ENCODE assay signal across 8 cellular contexts in the genomic region with DNA sequence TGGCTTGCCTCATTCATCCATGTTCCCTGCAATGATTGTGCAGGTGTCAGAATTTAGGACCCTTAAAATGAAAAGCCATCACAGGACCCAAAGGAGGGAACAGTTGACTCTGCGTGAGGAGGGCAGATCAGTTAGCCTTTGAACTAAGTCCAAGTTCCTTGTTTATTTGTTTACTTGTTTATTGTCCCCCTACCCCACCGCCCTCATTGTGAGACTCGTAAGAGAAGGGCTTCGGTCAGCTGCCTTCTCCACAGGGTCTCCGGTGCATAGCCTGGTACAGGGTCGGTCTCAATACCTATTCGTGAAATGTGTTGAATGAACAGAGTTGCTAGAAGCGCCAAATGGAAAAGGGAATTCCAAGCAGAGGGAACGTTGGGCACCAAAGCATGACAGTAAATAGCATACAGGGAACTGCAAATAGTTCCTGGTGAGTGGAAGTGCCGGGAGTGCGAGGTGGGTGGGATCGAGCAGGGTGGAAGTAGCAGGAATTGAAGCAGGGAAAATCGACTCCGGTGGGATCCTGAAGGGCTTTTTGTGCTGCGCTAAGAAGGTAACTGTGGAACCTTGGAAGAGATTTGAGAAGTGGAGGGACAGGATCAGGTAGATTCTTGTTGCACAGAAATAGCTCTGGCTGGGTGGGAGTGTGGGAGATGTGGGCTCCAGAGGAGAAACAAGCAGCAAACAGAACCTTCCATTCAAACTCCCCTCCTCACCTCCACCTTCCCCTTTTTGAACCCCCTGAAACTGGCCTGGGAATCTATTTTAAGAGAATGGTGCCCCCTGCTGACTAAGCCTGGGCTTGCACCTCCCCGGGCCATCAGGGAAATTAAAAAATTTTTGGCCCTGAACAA. TPM values are rescaled to one million over a fixed set of nuclear protein-coding genes. Genes with fewer than 3 reads are reported as not detected.
DNase-seq lines count a peak whose midpoint lies in the region; ATAC-seq and TF ChIP-seq lines count a peak whose summit lies in the region.

No MANE protein-coding gene starts in this region.

- no peaks in the 10 kb centered on the region for H3K9me3 Mint-ChIP-seq in HFFc6

- H3K4me1 Mint-ChIP-seq in HFFc6 (ENCODE audit: low read depth): peaks cover 35% of the 10 kb centered on the region

- H3K4me3 Mint-ChIP-seq in HFFc6: peak overlapping the region; percentile 23

- peak; percentile 96 for TF ChIP-seq CTCF in HFFc6 (IDR thresholded peaks at IDR 0.05)

- peaks cover 3% of the 10 kb centered on the region; the same call in 1 of the 2 replicates for H3K27me3 Mint-ChIP-seq in HFFc6 (ENCODE audit: insufficient read depth)

- peak; percentile 21 for ATAC-seq in Right ventricle myocardium superior (ENCODE audit: poor library complexity)
- ATAC-seq in HG03469 (IDR thresholded peaks at IDR 0.05; ENCODE audit: unreplicated experiment): no peak

- DNase-seq in C1 segment of cervical spinal cord (lab: John Stamatoyannopoulos, UW) (peak in 8 of 14 donors; percentile 7 to 76 (median 24)), HFFc6 (no peak), SIG-M5 (lab: John Stamatoyannopoulos, UW) (peak; percentile 40), Right ventricle myocardium superior (peak; percentile 74), putamen (ENCODE audit: low spot score) (peak; percentile 29), GM19240 (ENCODE audit: insufficient read length, low spot score) (no peak)
- peak; percentile 90 for DNase-seq in activated effector memory CD4-positive, alpha-beta T cell treated with anti-CD3 and anti-CD28 coated beads, Interleukin-2, amount 50 U/mL, for 16 hours

- H3K36me3 Mint-ChIP-seq in HFFc6 (ENCODE audit: low read depth): no peaks in the 10 kb centered on the region; the same call in 1 of the 2 replicates

- intact Hi-C loops in Right ventricle myocardium superior (cut with DNase I): loop anchor here (2.0 kb wide), 1 partner anchor 126 kb away; no protein-coding TSS in a partner anchor

- H3K27ac Mint-ChIP-seq in HFFc6: no peak overlapping the region

RNA-seq across cellular contexts. Expression of gene SLC35B1, which starts 12.7 kb away (rescaled TPM):
- total RNA-seq in HFFc6 (2021; fragmentation: NEBNext Ultra II Directional; extraction: Animal tissue kit (Norgen Biotek cat#: 25700)): 100 to 1,000 TPM in 2 of 6 experiments, 10 to 100 TPM in 4; 78.2 to 117 (median 88.4) TPM
- 53.3 TPM for total RNA-seq in Right ventricle myocardium superior

RNA-seq across cellular contexts. Expression of gene SPOP, which starts 17.2 kb away (rescaled TPM):
- total RNA-seq in HFFc6 (2021; fragmentation: NEBNext Ultra II Directional; extraction: Animal tissue kit (Norgen Biotek cat#: 25700)): 10 to 100 TPM; 53.2 to 60.6 (median 55.6) TPM
- 64.0 TPM for total RNA-seq in Right ventricle myocardium superior

Comparison
In these comparisons a context has a peak if more than half of its experiments do, and no peak if none do; other contexts are left out.
1. DNase-seq: peak in C1 segment of cervical spinal cord (8 of 14), SIG-M5 (single experiment), activated effector memory CD4-positive, alpha-beta T cell treated with anti-CD3 and anti-CD28 coated beads, Interleukin-2, amount 50 U/mL, for 16 hours (single experiment), Right ventricle myocardium superior (single experiment) and putamen (single experiment); none in HFFc6 (single experiment) and GM19240 (single experiment).